In the genomic region with DNA sequence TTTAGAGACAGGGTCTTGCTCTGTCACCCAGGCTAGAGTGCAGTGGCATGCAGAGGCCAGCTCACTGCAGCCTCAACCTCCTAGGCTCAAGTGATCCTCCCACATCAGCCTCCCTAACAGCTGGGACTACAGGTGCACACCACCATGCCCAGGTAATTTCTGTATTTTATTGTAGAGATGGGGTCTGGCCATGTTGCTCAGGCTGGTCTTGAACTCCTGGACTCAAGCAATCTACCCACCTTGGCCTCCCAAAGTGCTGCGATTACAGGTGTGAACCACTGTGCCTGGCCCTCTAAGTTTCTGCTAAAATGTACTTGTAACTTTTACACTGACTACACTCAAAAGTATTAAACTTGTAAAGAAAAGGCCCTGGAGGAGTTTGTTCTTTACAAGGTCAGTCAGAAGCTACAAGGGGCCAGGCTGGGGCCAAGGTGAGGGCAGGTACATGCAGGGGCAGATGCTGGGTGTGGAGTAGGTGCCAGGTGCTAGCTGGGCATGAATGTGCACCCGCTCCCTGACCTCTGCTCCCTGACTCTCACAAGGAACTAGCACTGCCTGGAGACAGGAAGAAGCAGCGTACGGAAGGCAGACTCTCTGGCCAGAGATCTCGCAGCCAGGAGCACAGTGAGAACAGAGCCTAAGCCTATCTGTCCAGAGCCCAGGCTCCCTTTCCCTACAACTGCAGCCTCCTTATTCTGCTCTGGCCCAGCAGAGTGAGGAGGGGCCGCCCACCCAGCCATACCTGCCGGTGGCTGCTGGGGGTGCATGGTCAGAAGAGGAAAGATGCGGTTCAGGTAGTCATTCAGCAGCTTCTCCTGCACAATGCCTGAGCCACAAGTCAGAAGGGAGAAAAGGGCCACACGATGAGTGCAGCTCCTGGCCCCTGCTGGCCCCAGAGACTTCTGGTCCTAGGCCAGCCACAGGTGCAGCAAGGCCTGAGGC, we compare ENCODE assay signal across 8 cellular contexts. TPM values are rescaled to one million over a fixed set of nuclear protein-coding genes. Genes with fewer than 3 reads are reported as not detected.
DNase-seq lines count a peak whose midpoint lies in the region; ATAC-seq, FAIRE-seq and TF ChIP-seq lines count a peak whose summit lies in the region.
"Not testable (repeated sequence)": the region's sequence is repeated elsewhere in the genome, so short reads cannot be mapped to it uniquely, and the experiment has no call there.

No MANE protein-coding gene starts in this region.

- not testable (repeated sequence) for H2AFZ ChIP-seq in KMS-11 (ENCODE audit: low read depth)

- not testable (repeated sequence) for H3K36me3 Mint-ChIP-seq in naive thymus-derived CD4-positive, alpha-beta T cell

- H3K4me1 ChIP-seq in KMS-11 (ENCODE audit: low read depth, poor library complexity, severe bottlenecking) (peaks cover 16% of the 10 kb centered on the region), duodenal mucosa (ENCODE audit: control insufficient read depth in 1 of 2, insufficient read depth in 2 of 2, low read length in 2 of 2) (peaks cover 37 to 41% of the 10 kb centered on the region in 2 donors)
- H3K4me1 ChIP-seq in naive thymus-derived CD4-positive, alpha-beta T cell (ENCODE audit: control insufficient read depth in 2 of 2, insufficient read depth in 2 of 2, low read length in 2 of 2), result peaks cover 21 to 27% of the 10 kb centered on the region in 2 donors
- not testable (repeated sequence) for H3K4me1 ChIP-seq in small intestine (ENCODE audit: control insufficient read depth in 2 of 2, insufficient read depth in 1 of 2, low read depth in 1 of 2, low read length in 1 of 2); aorta (ENCODE audit: control insufficient read depth in 1 of 2, insufficient read depth in 2 of 2, low read length in 2 of 2)

- not testable (repeated sequence) for TF ChIP-seq CTCF in KMS-11 (conservative IDR thresholded peaks at IDR 0.05; ENCODE audit: low read depth, low read length)

- H3K27ac Mint-ChIP-seq in naive thymus-derived CD4-positive, alpha-beta T cell, result peak overlapping the region in 1 of 9 donors; percentile 26

- 16 to 53% (median 36%) methylated on average over 6 to 9 of the region's 9 CpGs for WGBS in small intestine, 3 donors
- WGBS in aorta, 2 donors, result 74 to 80% methylated on average over 6 to 9 of the region's 9 CpGs

- peak overlapping the region; percentile 100; the same call in 1 of the 2 replicates for H3K4me2 ChIP-seq in KMS-11

- not testable (repeated sequence) for H3K27ac ChIP-seq in KMS-11; aorta (ENCODE audit: low read depth in 1 of 2, low read length in 2 of 2)
- H3K27ac ChIP-seq in duodenal mucosa (ENCODE audit: low read depth, low read length) (peak overlapping the region; percentile 69), small intestine (ENCODE audit: low read depth in 1 of 2, low read length in 1 of 2) (peak overlapping the region; percentile 77 to 81)
- peak overlapping the region; percentile 34 for H3K27ac ChIP-seq in naive thymus-derived CD4-positive, alpha-beta T cell (ENCODE audit: low read depth, low read length)

- H3K9me3 ChIP-seq in duodenal mucosa (ENCODE audit: control insufficient read depth in 1 of 2, low read length in 2 of 2); naive thymus-derived CD4-positive, alpha-beta T cell (ENCODE audit: control insufficient read depth in 2 of 3, low read length in 3 of 3); small intestine (ENCODE audit: control insufficient read depth, low read depth); aorta (ENCODE audit: control insufficient read depth, low read length): not testable (repeated sequence)

- POLR2A ChIA-PET in naive thymus-derived CD4-positive, alpha-beta T cell (lab: Charles Lee), result interaction anchor here (1.2 kb wide), 1 partner anchor 263 kb away, joined by 3 read pairs; no protein-coding TSS in a partner anchor

- peak; percentile 7 for DNase-seq in activated CD4-positive, alpha-beta T cell treated with anti-CD3 and anti-CD28 coated beads for 48 hours
- peak; percentile 1 for DNase-seq in activated naive CD4-positive, alpha-beta T cell treated with Interleukin-2 at 50 U/mL for 16 hours
- peak; percentile 59 for DNase-seq in islet precursor cell
- peak in 2 of 9 donors; percentile 5 to 37 for DNase-seq in naive thymus-derived CD4-positive, alpha-beta T cell
- peak; percentile 100 for DNase-seq in small intestine
- DNase-seq in aorta, result peak; percentile 46 to 74

- not testable (repeated sequence) for H3K4me3 ChIP-seq in KMS-11 (IDR thresholded peaks at IDR 0.05; ENCODE audit: insufficient read depth, low read depth, low read length); naive thymus-derived CD4-positive, alpha-beta T cell (ENCODE audit: low read length); aorta (ENCODE audit: low read length in 2 of 2)
- H3K4me3 ChIP-seq in duodenal mucosa (ENCODE audit: low read depth in 1 of 2, low read length in 2 of 2) (peak overlapping the region; percentile 87 to 98), small intestine (ENCODE audit: low read depth in 1 of 2, low read length in 2 of 2) (peak overlapping the region in 1 of 2 donors; percentile 43)

- not testable (repeated sequence) for ATAC-seq in naive thymus-derived CD4-positive, alpha-beta T cell; aorta (ENCODE audit: low FRiP score)

- H3K9me3 Mint-ChIP-seq in naive thymus-derived CD4-positive, alpha-beta T cell, result not testable (repeated sequence)

- intact Hi-C loops in naive thymus-derived CD4-positive, alpha-beta T cell (cut with micrococcal nuclease); aorta (cut with DNase I): not testable (repeated sequence)

- peaks cover 28% of the 10 kb centered on the region; the same call in 1 of the 2 replicates for H3K79me2 ChIP-seq in KMS-11 (ENCODE audit: insufficient read depth, low read depth)

- not testable (repeated sequence) for H3K9ac ChIP-seq in KMS-11
- H3K9ac ChIP-seq in duodenal mucosa (ENCODE audit: low read depth in 1 of 2, low read length in 2 of 2), result peak overlapping the region; percentile 78 to 99

- H3K36me3 ChIP-seq in KMS-11 (ENCODE audit: insufficient read depth); naive thymus-derived CD4-positive, alpha-beta T cell (ENCODE audit: control insufficient read depth in 2 of 3, insufficient read depth in 3 of 3, low read length in 3 of 3); small intestine (ENCODE audit: control insufficient read depth in 2 of 2, insufficient read depth in 2 of 2, low read length in 2 of 2); aorta (ENCODE audit: control insufficient read depth in 1 of 2, insufficient read depth in 2 of 2, low read length in 1 of 2): not testable (repeated sequence)
- H3K36me3 ChIP-seq in duodenal mucosa (ENCODE audit: control insufficient read depth in 1 of 2, insufficient read depth in 2 of 2, low read length in 2 of 2), result peaks cover 0 to 13% of the 10 kb centered on the region in 2 donors

- H4K20me1 ChIP-seq in KMS-11 (ENCODE audit: insufficient read depth), result not testable (repeated sequence)

- H3K4me1 Mint-ChIP-seq in naive thymus-derived CD4-positive, alpha-beta T cell, result not testable (repeated sequence)

- not testable (repeated sequence) for H3K27me3 Mint-ChIP-seq in naive thymus-derived CD4-positive, alpha-beta T cell

- peak overlapping the region in 1 of 10 donors; percentile 23 for H3K4me3 Mint-ChIP-seq in naive thymus-derived CD4-positive, alpha-beta T cell

- FAIRE-seq in small intestine (lab: Jason Lieb, UNC), result not testable (repeated sequence)

- CTCF ChIA-PET in naive thymus-derived CD4-positive, alpha-beta T cell (lab: Charles Lee), result not testable (repeated sequence)

- H3K27me3 ChIP-seq in KMS-11 (ENCODE audit: insufficient read depth, low read depth); duodenal mucosa (ENCODE audit: control insufficient read depth in 1 of 2, insufficient read depth in 2 of 2, low read length in 2 of 2); naive thymus-derived CD4-positive, alpha-beta T cell (ENCODE audit: control insufficient read depth in 2 of 2, insufficient read depth in 2 of 2, low read length in 2 of 2); small intestine (ENCODE audit: control insufficient read depth in 2 of 2, insufficient read depth in 2 of 2, low read length in 2 of 2); aorta (ENCODE audit: control insufficient read depth in 1 of 2, insufficient read depth in 2 of 2, low read length in 1 of 2): not testable (repeated sequence)

RNA-seq across cellular contexts. Expression of gene RNU1-3, which starts 24.5 kb away (rescaled TPM):
- 1,000 to 10,000 TPM; 2,341 to 4,458 (median 3,337) TPM for total RNA-seq in naive thymus-derived CD4-positive, alpha-beta T cell
- not detected for polyA plus RNA-seq in naive thymus-derived CD4-positive, alpha-beta T cell
- polyA plus RNA-seq in small intestine (not detected), aorta (not detected)
- 1,000 to 10,000 TPM; 7,231 to 8,154 TPM for total RNA-seq in aorta

RNA-seq across cellular contexts. Expression of gene NBPF1, which starts 28.9 kb away (rescaled TPM):
- 10 to 100 TPM in 4 of 5 experiments, 1 to 10 TPM in 1; 7.0 to 25.7 (median 20.7) TPM for total RNA-seq in naive thymus-derived CD4-positive, alpha-beta T cell
- 10 to 100 TPM; 10.3 to 12.3 TPM for polyA plus RNA-seq in naive thymus-derived CD4-positive, alpha-beta T cell
- polyA plus RNA-seq in small intestine, result 10 to 100 TPM; 11.7 to 26.8 (median 12.4) TPM
- total RNA-seq in aorta, result 10 to 100 TPM; 15.5 to 55.0 TPM
- 1 to 10 TPM; 7.9 to 9.6 TPM for polyA plus RNA-seq in aorta
